Comparison of ENCODE assay signal across 1 cellular context in the genomic region with DNA sequence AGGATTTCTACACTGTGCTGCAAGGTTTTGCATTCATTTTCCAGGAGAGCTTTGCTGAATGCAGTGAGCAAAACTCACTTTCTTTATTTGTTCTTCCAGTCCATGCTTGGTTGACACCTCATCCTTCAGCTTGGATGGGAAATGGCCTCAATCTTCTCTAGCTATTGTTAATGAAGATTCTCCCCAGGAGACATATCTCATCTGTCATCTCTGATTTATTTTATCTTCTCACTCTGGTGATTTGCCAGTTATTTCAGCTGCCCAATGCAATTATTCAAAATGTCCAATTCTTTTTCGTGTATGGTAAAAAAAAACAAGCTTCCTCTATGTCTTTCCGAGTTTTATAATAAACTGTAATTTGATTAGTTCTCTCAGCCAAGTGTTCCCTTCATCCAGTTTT.
TF ChIP-seq lines count a peak whose summit lies in the region.

No MANE protein-coding gene starts in this region.

TF ChIP-seq in SK-N-SH, 30 proteins besides CTCF, POLR2A, EP300 and RAD21 (continued from another document):
- TF ChIP-seq, protein P1, sequence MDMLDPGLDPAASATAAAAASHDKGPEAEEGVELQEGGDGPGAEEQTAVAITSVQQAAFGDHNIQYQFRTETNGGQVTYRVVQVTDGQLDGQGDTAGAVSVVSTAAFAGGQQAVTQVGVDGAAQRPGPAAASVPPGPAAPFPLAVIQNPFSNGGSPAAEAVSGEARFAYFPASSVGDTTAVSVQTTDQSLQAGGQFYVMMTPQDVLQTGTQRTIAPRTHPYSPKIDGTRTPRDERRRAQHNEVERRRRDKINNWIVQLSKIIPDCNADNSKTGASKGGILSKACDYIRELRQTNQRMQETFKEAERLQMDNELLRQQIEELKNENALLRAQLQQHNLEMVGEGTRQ (IDR thresholded peaks at IDR 0.05; ENCODE audit: borderline replicate concordance, low read depth, low read length), result no peak
- TF ChIP-seq EZH2phosphoT487 (IDR thresholded peaks at IDR 0.05; ENCODE audit: borderline replicate concordance, low read depth), result no peak
